8 cellular contexts compared by ENCODE assay signal in the genomic region with DNA sequence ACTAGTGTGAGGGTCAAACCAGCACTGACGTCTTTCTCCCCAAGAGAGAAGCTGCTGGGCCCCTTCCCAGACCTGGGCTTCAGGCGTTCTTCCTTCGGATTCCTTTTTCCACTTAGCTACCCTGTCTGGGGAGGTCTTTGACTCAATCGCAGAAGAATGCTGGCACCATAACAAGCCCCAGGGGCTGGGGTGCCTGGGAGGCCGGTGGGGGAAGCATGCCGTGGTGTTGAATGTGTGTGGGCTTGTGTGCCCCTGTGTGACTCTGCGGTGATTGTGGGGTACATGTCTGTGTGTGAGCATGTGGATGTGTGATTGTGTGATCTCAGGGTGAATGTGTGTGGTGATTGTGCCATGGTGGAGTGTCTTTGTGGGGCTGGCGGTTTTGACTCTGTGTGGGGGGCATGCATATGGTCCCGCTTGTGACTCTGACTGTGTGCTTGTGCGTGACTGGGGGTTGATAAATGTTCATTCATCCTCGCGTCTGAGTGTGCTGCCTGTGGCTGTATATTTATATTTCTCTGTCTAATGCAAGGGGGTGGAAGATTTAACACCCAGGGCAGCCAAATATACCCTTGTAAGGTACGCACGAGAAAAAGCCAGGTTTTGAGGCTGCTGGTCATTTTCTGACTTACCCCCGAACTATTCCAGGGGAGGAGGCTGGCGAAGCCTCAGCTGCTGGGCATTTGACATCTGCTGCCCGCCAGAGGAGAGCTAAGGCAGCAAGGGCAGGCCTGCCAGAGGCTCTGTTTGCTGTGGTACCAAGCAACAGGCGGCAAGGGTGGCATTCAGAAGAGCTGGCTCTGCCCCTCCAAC. TPM values are rescaled to one million over a fixed set of nuclear protein-coding genes. Genes with fewer than 3 reads are reported as not detected.
DNase-seq lines count a peak whose midpoint lies in the region; ATAC-seq and TF ChIP-seq lines count a peak whose summit lies in the region.

No MANE protein-coding gene starts in this region.

- peak overlapping the region; percentile 62 for H3K4me3 ChIP-seq in MG63

- H3K36me3 ChIP-seq in MG63, result peaks cover 3% of the 10 kb centered on the region; the same call in 1 of the 2 replicates

- H3K4me3 Mint-ChIP-seq in endothelial cell (ENCODE audit: unreplicated experiment), result peak overlapping the region; percentile 53

- no peaks in the 10 kb centered on the region for H3K9me3 Mint-ChIP-seq in endothelial cell (ENCODE audit: unreplicated experiment)

- DNase-seq in AG09319 (ENCODE audit: extremely low read depth, low read depth), result peak; percentile 65
- peak; percentile 95 for DNase-seq in MG63
- DNase-seq in endothelial cell (ENCODE audit: low spot score), result no peak
- DNase-seq in myocyte (ENCODE audit: low read depth), result peak; percentile 98
- DNase-seq in cerebellum (ENCODE audit: low spot score), result no peak
- DNase-seq in NCI-H69 (lab: John Stamatoyannopoulos, UW), result no peak
- DNase-seq in DMS53 (lab: John Stamatoyannopoulos, UW), result no peak

- peaks cover 16% of the 10 kb centered on the region for H3K4me1 Mint-ChIP-seq in endothelial cell (ENCODE audit: unreplicated experiment)

- ATAC-seq in HG02763 (IDR thresholded peaks at IDR 0.05; ENCODE audit: unreplicated experiment), result no peak

- peaks cover 2% of the 10 kb centered on the region; the same call in 1 of the 2 replicates for H3K9me3 ChIP-seq in MG63

- H3K27me3 Mint-ChIP-seq in endothelial cell (ENCODE audit: unreplicated experiment), result peaks cover 9% of the 10 kb centered on the region

- H3K27me3 ChIP-seq in MG63, result no peaks in the 10 kb centered on the region

- H3K27ac Mint-ChIP-seq in endothelial cell (ENCODE audit: unreplicated experiment), result peak overlapping the region; percentile 39

- TF ChIP-seq CTCF in AG09319 (IDR thresholded peaks at IDR 0.05; ENCODE audit: low read depth, low read length) (no peak), endothelial cell (IDR thresholded peaks at IDR 0.05; ENCODE audit: unreplicated experiment) (no peak)

- peaks cover 6% of the 10 kb centered on the region for H3K36me3 Mint-ChIP-seq in endothelial cell (ENCODE audit: low read depth, unreplicated experiment)

RNA-seq across cellular contexts. Expression of a gene that starts 1.1 kb away (rescaled TPM):
- 50.0 and 51.2 TPM in 2 replicates for total RNA-seq in MG63 (2014; rRNA removed; shearing (Covaris generic); ENCODE audit: low replicate concordance)
- total RNA-seq in endothelial cell (ENCODE audit: unreplicated experiment) (0.49 TPM), myocyte (131 and 152 TPM in 2 replicates), cerebellum (2.4 TPM)
- polyA plus RNA-seq in myocyte (2012), result 54.8 TPM

RNA-seq across cellular contexts. Expression of a gene that starts 52.7 kb away (rescaled TPM):
- 141 and 162 TPM in 2 replicates for total RNA-seq in MG63 (2014; rRNA removed; shearing (Covaris generic); ENCODE audit: low replicate concordance)
- total RNA-seq in endothelial cell (ENCODE audit: unreplicated experiment), result 280 TPM
- 161 and 193 TPM in 2 replicates for total RNA-seq in myocyte
- 198 TPM for polyA plus RNA-seq in myocyte (2012)
- 145 TPM for total RNA-seq in cerebellum

RNA-seq across cellular contexts. Expression of a gene that starts 53.3 kb away (rescaled TPM):
- total RNA-seq in MG63 (2014; rRNA removed; shearing (Covaris generic); ENCODE audit: low replicate concordance), result 47.2 and 95.1 TPM in 2 replicates
- total RNA-seq in endothelial cell (ENCODE audit: unreplicated experiment), result 30.2 TPM
- total RNA-seq in myocyte, result 42.9 and 44.4 TPM in 2 replicates
- 65.5 TPM for polyA plus RNA-seq in myocyte (2012)
- total RNA-seq in cerebellum, result 34.2 TPM

Comparison
In these comparisons a context has a peak if more than half of its experiments do, and no peak if none do; other contexts are left out.
1. DNase-seq: peak in AG09319 (single experiment), MG63 (single experiment) and myocyte (single experiment); none in endothelial cell (single experiment), cerebellum (single experiment), NCI-H69 (single experiment) and DMS53 (single experiment).
2. RNA of a gene that starts 1.1 kb away (total RNA-seq): 131 to 152 TPM in myocyte and 50.0 to 51.2 TPM in MG63; 2.4 TPM in cerebellum (single experiment) and 0.49 TPM in endothelial cell (single experiment); every median in the first group is over 10 times any median in the second.